Comparison of ENCODE assay signal across 1 cellular context in genomic region chr22:38034884-38035529, GRCh38.
TF ChIP-seq lines count a peak whose summit lies in the region.

No MANE protein-coding gene starts in this region.

TF ChIP-seq in GM12878, 131 proteins besides CTCF, POLR2A, EP300 and RAD21:
- no peak for TF ChIP-seq PBX3 (IDR thresholded peaks at IDR 0.05; ENCODE audit: insufficient replicate concordance, low read depth, low read length)
- no peak for TF ChIP-seq MEF2A (IDR thresholded peaks at IDR 0.05; ENCODE audit: insufficient read depth, low read depth, low read length)
- TF ChIP-seq HCFC1 (IDR thresholded peaks at IDR 0.05; ENCODE audit: low read length): no peak
- no peak for TF ChIP-seq ZNF24 (IDR thresholded peaks at IDR 0.05)
- TF ChIP-seq STAT1 (conservative IDR thresholded peaks at IDR 0.05): no peak
- no peak for TF ChIP-seq RAD51 (IDR thresholded peaks at IDR 0.05)
- no peak for TF ChIP-seq PAX5 (IDR thresholded peaks at IDR 0.05; ENCODE audit: borderline replicate concordance, low read depth, low read length)
- no peak for TF ChIP-seq BACH1 (IDR thresholded peaks at IDR 0.05; ENCODE audit: borderline replicate concordance)
